Comparison of ENCODE assay signal across 15 cellular contexts in genomic region chr16:30553396-30553899, GRCh38. TPM values are rescaled to one million over a fixed set of nuclear protein-coding genes. Genes with fewer than 3 reads are reported as not detected.
DNase-seq lines count a peak whose midpoint lies in the region; ATAC-seq and TF ChIP-seq lines count a peak whose summit lies in the region.
"Had no signal": no experiment of that assay in that cellular context is flagged by ENCODE, and none has a peak within 500 bp of the region (broad histone marks: within the 10 kb centered on the region; RNA-seq: fewer than 3 reads in every experiment).

No MANE protein-coding gene starts in this region.

- CTCF ChIA-PET in activated CD4-positive, alpha-beta T cell treated with anti-CD3 and anti-CD28 coated beads for 36 hours (lab: Charles Lee), result interaction anchor here (1.2 kb wide), 1 partner anchor 124 kb away, joined by 3 read pairs; the partner anchor contains the start of gene DCTPP1
- CTCF ChIA-PET in HEK293 (lab: Yijun Ruan, JAX), result interaction anchor here (1.1 kb wide), 1 partner anchor 75 kb away, joined by 3 read pairs; no protein-coding TSS in a partner anchor

- peak overlapping the region; percentile 91 for H3K27ac Mint-ChIP-seq in activated CD4-positive, alpha-beta T cell treated with anti-CD3 and anti-CD28 coated beads for 36 hours
- peak overlapping the region; percentile 82 for H3K27ac Mint-ChIP-seq in activated naive CD8-positive, alpha-beta T cell
- peak overlapping the region in 1 of 3 experiments; percentile 66 for H3K27ac Mint-ChIP-seq in nephron

- no peaks in the 10 kb centered on the region for H3K9me3 Mint-ChIP-seq in activated CD4-positive, alpha-beta T cell treated with anti-CD3 and anti-CD28 coated beads for 36 hours (ENCODE audit: low read depth)
- no peaks in the 10 kb centered on the region for H3K9me3 Mint-ChIP-seq in activated naive CD8-positive, alpha-beta T cell (ENCODE audit: low read depth)
- H3K9me3 Mint-ChIP-seq in nephron, result no peaks in the 10 kb centered on the region

- intact Hi-C loops in activated CD4-positive, alpha-beta T cell treated with anti-CD3 and anti-CD28 coated beads for 36 hours (cut with DNase I, micrococcal nuclease), result loop anchor here in 1 of 2 experiments (10.0 kb wide), 1 partner anchor 459 kb away; the partner anchor contains the start of genes TBX6 and YPEL3

- no peak overlapping the region for H3K4me3 ChIP-seq in HEK293 (ENCODE audit: low read depth, low read length)
- H3K4me3 ChIP-seq: pancreas, tibial artery had no signal

- TF ChIP-seq CTCF in HEK293 (tag by site-specific recombination; IDR thresholded peaks at IDR 0.05) (no peak), nephron (IDR thresholded peaks at IDR 0.05; ENCODE audit: unreplicated experiment in 3 of 3) (no peak)

- peaks cover 10% of the 10 kb centered on the region for H3K4me1 ChIP-seq in HEK293 (ENCODE audit: control insufficient read depth, insufficient read depth, low read length)

- peaks cover 33% of the 10 kb centered on the region for H3K36me3 Mint-ChIP-seq in activated CD4-positive, alpha-beta T cell treated with anti-CD3 and anti-CD28 coated beads for 36 hours (ENCODE audit: low read depth)
- H3K36me3 Mint-ChIP-seq in activated naive CD8-positive, alpha-beta T cell, result peaks cover 5% of the 10 kb centered on the region
- H3K36me3 Mint-ChIP-seq in nephron (ENCODE audit: low read depth), result peaks cover 34% of the 10 kb centered on the region

- no peaks in the 10 kb centered on the region for H3K27me3 Mint-ChIP-seq in activated CD4-positive, alpha-beta T cell treated with anti-CD3 and anti-CD28 coated beads for 36 hours
- H3K27me3 Mint-ChIP-seq in activated naive CD8-positive, alpha-beta T cell, result no peaks in the 10 kb centered on the region
- no peaks in the 10 kb centered on the region for H3K27me3 Mint-ChIP-seq in nephron (ENCODE audit: low read depth)

- no peaks in the 10 kb centered on the region for H3K9me3 ChIP-seq in HEK293 (ENCODE audit: control insufficient read depth, insufficient read depth, low read depth, low read length)
- H3K9me3 ChIP-seq: pancreas, tibial artery had no signal

- H3K4me1 Mint-ChIP-seq in activated CD4-positive, alpha-beta T cell treated with anti-CD3 and anti-CD28 coated beads for 36 hours, result peaks cover 61% of the 10 kb centered on the region
- H3K4me1 Mint-ChIP-seq in activated naive CD8-positive, alpha-beta T cell (ENCODE audit: low read depth), result peaks cover 49% of the 10 kb centered on the region
- H3K4me1 Mint-ChIP-seq in nephron, result peaks cover 18% of the 10 kb centered on the region

- no peak overlapping the region for H3K4me3 Mint-ChIP-seq in activated CD4-positive, alpha-beta T cell treated with anti-CD3 and anti-CD28 coated beads for 36 hours
- peak overlapping the region; percentile 38 for H3K4me3 Mint-ChIP-seq in activated naive CD8-positive, alpha-beta T cell
- H3K4me3 Mint-ChIP-seq in nephron, result peak overlapping the region in 2 of 3 experiments; percentile 62 to 64

- no peak overlapping the region; the same call in 1 of the 2 replicates for H3K27ac ChIP-seq in HEK293 (ENCODE audit: extremely low read depth, low read depth, low read length)
- H3K27ac ChIP-seq: pancreas, tibial artery had no signal

- H3K36me3 ChIP-seq in HEK293 (ENCODE audit: control insufficient read depth in 2 of 2, insufficient read depth in 1 of 2, low read length in 2 of 2), result peaks cover 9 to 37% of the 10 kb centered on the region in 2 experiments; a peak in 2 of 3 replicates

- POLR2A ChIA-PET in activated CD4-positive, alpha-beta T cell treated with anti-CD3 and anti-CD28 coated beads for 36 hours (lab: Charles Lee), result interaction anchor here (0.6 kb wide), 2 partner anchors 12 to 29 kb away, joined by 3 read pairs; no protein-coding TSS in a partner anchor
- POLR2A ChIA-PET in HEK293 (lab: Yijun Ruan, JAX), result interaction anchor here (1.2 to 1.8 kb wide), 4 partner anchors 17 to 105 kb away, joined by 3 to 7 read pairs (median 5); partner anchors contain the start of genes FBRS and ZNF747

- ATAC-seq in activated CD4-positive, alpha-beta T cell treated with anti-CD3 and anti-CD28 coated beads for 36 hours, result no peak
- ATAC-seq: pancreas had no signal

- no peak for DNase-seq in activated CD4-positive, alpha-beta T cell treated with anti-CD3 and anti-CD28 coated beads for 36 hours
- DNase-seq in activated CD4-positive, alpha-beta T cell treated with anti-CD3 and anti-CD28 coated beads for 1 hour, result no peak
- DNase-seq in COLO668 (lab: John Stamatoyannopoulos, UW; ENCODE audit: unreplicated experiment), result no peak
- DNase-seq in SK-N-DZ (ENCODE audit: low spot score), result no peak
- no peak for DNase-seq in dedifferentiated amniotic fluid mesenchymal stem cell (ENCODE audit: extremely low spot score)
- DNase-seq: anterior cingulate cortex, DMS79, mesendoderm, NCI-H1417, NCI-H446, pancreas, tibial artery had no signal

TF ChIP-seq in HEK293, 187 proteins besides CTCF, POLR2A, EP300 and RAD21:
- TF ChIP-seq ZNF660 (tag by site-specific recombination; IDR thresholded peaks at IDR 0.05) (no peak), ZNF473 (tag by site-specific recombination; IDR thresholded peaks at IDR 0.05) (no peak), PRDM1 (tag by site-specific recombination; IDR thresholded peaks at IDR 0.05) (peak; percentile 43), KLF10 (tag by site-specific recombination; IDR thresholded peaks at IDR 0.05) (peak; percentile 60)

RNA-seq across cellular contexts. Expression of gene ZNF764, which starts 4.7 kb away (rescaled TPM):
- total RNA-seq in activated CD4-positive, alpha-beta T cell treated with anti-CD3 and anti-CD28 coated beads for 36 hours, result 10 to 100 TPM in 1 of 2 experiments, 1 to 10 TPM in 1; 8.0 to 11.2 TPM
- 18.1 and 19.4 TPM in 2 replicates for polyA plus RNA-seq in SK-N-DZ (2014; cell fraction: cytosol; rRNA removed)
- 13.6 and 21.7 TPM in 2 replicates for polyA plus RNA-seq in SK-N-DZ (2014; cell fraction: nucleus; rRNA removed)

RNA-seq across cellular contexts. Expression of gene ZNF688, which starts 18.1 kb away (rescaled TPM):
- total RNA-seq in activated CD4-positive, alpha-beta T cell treated with anti-CD3 and anti-CD28 coated beads for 36 hours, result 1 to 10 TPM; 7.1 to 9.1 TPM
- 13.2 and 13.5 TPM in 2 replicates for polyA plus RNA-seq in SK-N-DZ (2014; cell fraction: cytosol; rRNA removed)
- polyA plus RNA-seq in SK-N-DZ (2014; cell fraction: nucleus; rRNA removed), result 18.9 and 19.3 TPM in 2 replicates

RNA-seq across cellular contexts. Expression of gene ZNF747, which starts 18.8 kb away (rescaled TPM):
- total RNA-seq in activated CD4-positive, alpha-beta T cell treated with anti-CD3 and anti-CD28 coated beads for 36 hours, result 1 to 10 TPM; 6.3 to 8.0 TPM
- 16.9 and 17.1 TPM in 2 replicates for polyA plus RNA-seq in SK-N-DZ (2014; cell fraction: cytosol; rRNA removed)
- polyA plus RNA-seq in SK-N-DZ (2014; cell fraction: nucleus; rRNA removed), result 8.8 and 9.3 TPM in 2 replicates

RNA-seq across cellular contexts. Expression of gene ZNF768, which starts 27.1 kb away (rescaled TPM):
- 10 to 100 TPM in 1 of 2 experiments, 1 to 10 TPM in 1; 8.9 to 11.1 TPM for total RNA-seq in activated CD4-positive, alpha-beta T cell treated with anti-CD3 and anti-CD28 coated beads for 36 hours
- 70.5 and 90.0 TPM in 2 replicates for polyA plus RNA-seq in SK-N-DZ (2014; cell fraction: cytosol; rRNA removed)
- 52.0 and 65.3 TPM in 2 replicates for polyA plus RNA-seq in SK-N-DZ (2014; cell fraction: nucleus; rRNA removed)

RNA-seq across cellular contexts. Expression of gene ZNF785, which starts 32.0 kb away (rescaled TPM):
- 10 to 100 TPM in 1 of 2 experiments, 1 to 10 TPM in 1; 9.2 to 10.8 TPM for total RNA-seq in activated CD4-positive, alpha-beta T cell treated with anti-CD3 and anti-CD28 coated beads for 36 hours
- polyA plus RNA-seq in SK-N-DZ (2014; cell fraction: cytosol; rRNA removed), result 8.6 and 15.4 TPM in 2 replicates
- polyA plus RNA-seq in SK-N-DZ (2014; cell fraction: nucleus; rRNA removed), result 12.8 and 18.5 TPM in 2 replicates
